8 cellular contexts compared by ENCODE assay signal in genomic region chr2:159713691-159714585, GRCh38. TPM values are rescaled to one million over a fixed set of nuclear protein-coding genes. Genes with fewer than 3 reads are reported as not detected.
A peak's percentile ranks its signal among the peaks of the same experiment; 100 is the strongest.
DNase-seq lines count a peak whose midpoint lies in the region; ATAC-seq and TF ChIP-seq lines count a peak whose summit lies in the region.

No MANE protein-coding gene starts in this region.

- in situ Hi-C loops in Caki2 (cut with HindIII; ENCODE audit: low pct_unique_long_range_greater_than_20kb, low sequenced_read_pairs), result loop anchor here (25.0 kb wide), 1 partner anchor 102 kb away; the partner anchor contains the start of gene BAZ2B

- peak overlapping the region in 4 of 5 donors; percentile 97 to 100 (median 99) for H3K27ac ChIP-seq in stomach

- H3K27me3 ChIP-seq in stomach, result no peaks in the 10 kb centered on the region

- DNase-seq in Caki2 (ENCODE audit: low read depth), result peak; percentile 44
- DNase-seq in immature natural killer cell, result no peak
- DNase-seq in stomach, result no peak
- DNase-seq in activated CD8-positive, alpha-beta memory T cell treated with anti-CD3 and anti-CD28 coated beads, Interleukin-2, amount 50 U/mL, for 48 hours, result no peak
- DNase-seq in stimulated activated naive CD4-positive, alpha-beta T cell (lab: John Stamatoyannopoulos, UW), result no peak

- no peak for TF ChIP-seq POLR2A in stomach (IDR thresholded peaks at IDR 0.05)

- no peak for TF ChIP-seq EP300 in stomach (IDR thresholded peaks at IDR 0.05)

- no peaks in the 10 kb centered on the region for H3K9me3 ChIP-seq in stomach

- H3K27me3 Mint-ChIP-seq in IgD-negative memory B cell (no peaks in the 10 kb centered on the region), immature natural killer cell (ENCODE audit: low read depth in 3 of 3) (peaks cover 13 to 20% (median 19%) of the 10 kb centered on the region in 3 donors)
- H3K27me3 Mint-ChIP-seq in activated naive CD8-positive, alpha-beta T cell, result no peaks in the 10 kb centered on the region

- H3K4me1 ChIP-seq in stomach, result peaks cover 40 to 71% (median 62%) of the 10 kb centered on the region in 4 donors

- H3K4me3 Mint-ChIP-seq in IgD-negative memory B cell, result peak overlapping the region; percentile 98 to 100 (median 99)
- peak overlapping the region; percentile 99 for H3K4me3 Mint-ChIP-seq in activated naive CD8-positive, alpha-beta T cell
- H3K4me3 Mint-ChIP-seq in immature natural killer cell, result peak overlapping the region; percentile 98 to 100 (median 99)

- peak overlapping the region; percentile 79 to 96 (median 86) for H3K4me3 ChIP-seq in stomach

- H3K27ac Mint-ChIP-seq in IgD-negative memory B cell, result peak overlapping the region; percentile 91 to 100 (median 99)
- H3K27ac Mint-ChIP-seq in activated naive CD8-positive, alpha-beta T cell, result peak overlapping the region; percentile 99
- H3K27ac Mint-ChIP-seq in immature natural killer cell, result peak overlapping the region; percentile 82 to 100 (median 99)

- H3K4me1 Mint-ChIP-seq in IgD-negative memory B cell (peaks cover 40 to 47% (median 43%) of the 10 kb centered on the region in 3 donors), immature natural killer cell (peaks cover 62 to 72% of the 10 kb centered on the region in 2 donors)
- peaks cover 65% of the 10 kb centered on the region for H3K4me1 Mint-ChIP-seq in activated naive CD8-positive, alpha-beta T cell (ENCODE audit: low read depth)

- WGBS in stomach, 5 donors, result 25 to 33% (median 27%) methylated on average over 5 of the region's 5 CpGs

- no peak for TF ChIP-seq CTCF in stomach (IDR thresholded peaks at IDR 0.05)

- peaks cover 8 to 26% (median 23%) of the 10 kb centered on the region in 4 donors for H3K36me3 ChIP-seq in stomach

- H3K9me3 Mint-ChIP-seq in IgD-negative memory B cell, result no peaks in the 10 kb centered on the region
- H3K9me3 Mint-ChIP-seq in activated naive CD8-positive, alpha-beta T cell (ENCODE audit: low read depth), result no peaks in the 10 kb centered on the region
- H3K9me3 Mint-ChIP-seq in immature natural killer cell, result no peaks in the 10 kb centered on the region

- ATAC-seq in HG03439 (IDR thresholded peaks at IDR 0.05; ENCODE audit: unreplicated experiment), result no peak

- intact Hi-C loops in stomach (cut with DNase I; ENCODE audit: low total_unique reads), result no loop called here

- H3K36me3 Mint-ChIP-seq in IgD-negative memory B cell, result peaks cover 4% of the 10 kb centered on the region
- H3K36me3 Mint-ChIP-seq in activated naive CD8-positive, alpha-beta T cell, result peaks cover 11% of the 10 kb centered on the region
- peaks cover 4 to 7% (median 4%) of the 10 kb centered on the region in 3 donors for H3K36me3 Mint-ChIP-seq in immature natural killer cell

RNA-seq across cellular contexts. Expression of gene MARCHF7, which starts 1.6 kb away (rescaled TPM):
- total RNA-seq in Caki2 (2014; rRNA removed; shearing (Covaris generic); ENCODE audit: low replicate concordance), result 62.0 and 74.2 TPM in 2 replicates
- 141 TPM for polyA plus RNA-seq in IgD-negative memory B cell
- polyA plus RNA-seq in immature natural killer cell, result 100 to 1,000 TPM; 142 to 155 (median 146) TPM
- total RNA-seq in stomach, result 100 to 1,000 TPM in 1 of 5 donors, 10 to 100 TPM in 3, 1 to 10 TPM in 1; 4.9 to 150 (median 65.2) TPM
- polyA plus RNA-seq in stomach, result 10 to 100 TPM; 17.9 to 25.8 (median 21.3) TPM
